Comparison of ENCODE assay signal across 11 cellular contexts in genomic region chr9:93119703-93119952, GRCh38. TPM values are rescaled to one million over a fixed set of nuclear protein-coding genes. Genes with fewer than 3 reads are reported as not detected.
DNase-seq lines count a peak whose midpoint lies in the region; ATAC-seq and TF ChIP-seq lines count a peak whose summit lies in the region.
"Had no signal": no experiment of that assay in that cellular context is flagged by ENCODE, and none has a peak within 500 bp of the region (broad histone marks: within the 10 kb centered on the region; RNA-seq: fewer than 3 reads in every experiment).

No MANE protein-coding gene starts in this region.

- peaks cover 52% of the 10 kb centered on the region for H3K36me3 Mint-ChIP-seq in activated T-helper 2 cell treated with anti-CD3 and anti-CD28 coated beads, Interferon-gamma antibody, Interleukin-2, Interleukin-4, amounts not matched to agents 10 μg/mL and 5 μg/mL and 100 μg/mL, durations not matched to agents 14 hours and 24 hours and 36 hours (ENCODE audit: low read depth)
- no peaks in the 10 kb centered on the region for H3K36me3 Mint-ChIP-seq in nephron progenitor cell (ENCODE audit: low read depth)

- CTCF ChIA-PET in SK-N-SH (lab: Yijun Ruan, JAX) = interaction anchor here (0.6 to 4.2 kb wide), 10 partner anchors 9 to 895 kb away, joined by 3 to 53 read pairs (median 4); partner anchors contain the start of gene NINJ1

- H3K4me1 ChIP-seq in SK-N-SH (ENCODE audit: control insufficient read depth in 1 of 2, insufficient read depth in 2 of 2, low read depth in 1 of 2, low read length in 1 of 2) (peaks cover 0 to 15% of the 10 kb centered on the region in 2 experiments; a peak in 2 of 4 replicates), right lobe of liver (peaks cover 0 to 25% (median 6%) of the 10 kb centered on the region in 4 donors), subcutaneous abdominal adipose tissue (ENCODE audit: control insufficient read depth in 5 of 5, insufficient read depth in 5 of 5, low read length in 5 of 5) (peaks cover 6 to 64% (median 31%) of the 10 kb centered on the region in 5 donors), MM.1S (ENCODE audit: low read length) (no peaks in the 10 kb centered on the region; the same call in 1 of the 2 replicates)

- H3K79me2 ChIP-seq in SK-N-SH (ENCODE audit: insufficient read depth) (no peaks in the 10 kb centered on the region), MM.1S (ENCODE audit: low read length) (no peaks in the 10 kb centered on the region)

- no peaks in the 10 kb centered on the region for H3K9me3 Mint-ChIP-seq in activated T-helper 2 cell treated with anti-CD3 and anti-CD28 coated beads, Interferon-gamma antibody, Interleukin-2, Interleukin-4, amounts not matched to agents 10 μg/mL and 5 μg/mL and 100 μg/mL, durations not matched to agents 14 hours and 24 hours and 36 hours
- no peaks in the 10 kb centered on the region for H3K9me3 Mint-ChIP-seq in nephron progenitor cell
- H3K9me3 Mint-ChIP-seq: stimulated activated naive CD8-positive, alpha-beta T cell treated with anti-CD3 and anti-CD28 coated beads, Interleukin-15, amount 100 ng/mL, for 72 hours had no signal

- H3K9me3 ChIP-seq in SK-N-SH (no peaks in the 10 kb centered on the region), right lobe of liver (no peaks in the 10 kb centered on the region), subcutaneous abdominal adipose tissue (ENCODE audit: control insufficient read depth in 5 of 5, low read length in 5 of 5) (no peaks in the 10 kb centered on the region), MM.1S (replicated peaks; ENCODE audit: insufficient read depth, low read length) (no peaks in the 10 kb centered on the region)

- peak overlapping the region; percentile 74 for H3K27ac Mint-ChIP-seq in activated T-helper 2 cell treated with anti-CD3 and anti-CD28 coated beads, Interferon-gamma antibody, Interleukin-2, Interleukin-4, amounts not matched to agents 10 μg/mL and 5 μg/mL and 100 μg/mL, durations not matched to agents 14 hours and 24 hours and 36 hours
- H3K27ac Mint-ChIP-seq in nephron progenitor cell = no peak overlapping the region

- peak overlapping the region; percentile 41 to 79 for H3K27ac ChIP-seq in SK-N-SH (ENCODE audit: low read depth in 2 of 2, low read length in 1 of 2)
- peak overlapping the region; percentile 13 to 78 (median 47) for H3K27ac ChIP-seq in right lobe of liver
- H3K27ac ChIP-seq in subcutaneous abdominal adipose tissue (ENCODE audit: low read depth, low read length) = peak overlapping the region; percentile 16
- no peak overlapping the region for H3K27ac ChIP-seq in MM.1S (ENCODE audit: low read length)
- H3K27ac ChIP-seq: 22Rv1 had no signal

- intact Hi-C loops in activated T-helper 2 cell treated with anti-CD3 and anti-CD28 coated beads, Interferon-gamma antibody, Interleukin-2, Interleukin-4, amounts not matched to agents 10 μg/mL and 5 μg/mL and 100 μg/mL, durations not matched to agents 14 hours and 24 hours and 36 hours (cut with micrococcal nuclease) = no loop called here
- intact Hi-C loops in right lobe of liver (cut with DNase I) = loop anchor here in 1 of 2 donors (10.0 kb wide), 1 partner anchor 185 kb away; no protein-coding TSS in a partner anchor

- H2AFZ ChIP-seq in SK-N-SH (ENCODE audit: low read depth) (no peak overlapping the region), MM.1S (ENCODE audit: low read length) (no peak overlapping the region)

- H3K4me3 Mint-ChIP-seq in activated T-helper 2 cell treated with anti-CD3 and anti-CD28 coated beads, Interferon-gamma antibody, Interleukin-2, Interleukin-4, amounts not matched to agents 10 μg/mL and 5 μg/mL and 100 μg/mL, durations not matched to agents 14 hours and 24 hours and 36 hours (ENCODE audit: low read depth) = no peak overlapping the region
- no peak overlapping the region for H3K4me3 Mint-ChIP-seq in nephron progenitor cell

- TF ChIP-seq RAD21 in SK-N-SH (IDR thresholded peaks at IDR 0.05; ENCODE audit: low read length) = no peak

- H3K4me1 Mint-ChIP-seq in activated T-helper 2 cell treated with anti-CD3 and anti-CD28 coated beads, Interferon-gamma antibody, Interleukin-2, Interleukin-4, amounts not matched to agents 10 μg/mL and 5 μg/mL and 100 μg/mL, durations not matched to agents 14 hours and 24 hours and 36 hours (ENCODE audit: low read depth) = peaks cover 18% of the 10 kb centered on the region
- peaks cover 14% of the 10 kb centered on the region for H3K4me1 Mint-ChIP-seq in nephron progenitor cell

- H3K4me2 ChIP-seq in SK-N-SH (peak overlapping the region; percentile 26; the same call in 1 of the 2 replicates), MM.1S (ENCODE audit: low read depth, low read length) (no peak overlapping the region)

- no peak for TF ChIP-seq POLR2A in right lobe of liver (IDR thresholded peaks at IDR 0.05)

- DNase-seq in SK-N-SH (no peak), right lobe of liver (no peak), NOMO-1 treated with dmso at 0.1 percent for 144 hours (lab: John Stamatoyannopoulos, UW; ENCODE audit: unreplicated experiment) (no peak), MM.1S (no peak), nephron progenitor cell (no peak)
- no peak for DNase-seq in activated T-helper 2 cell treated with anti-CD3 and anti-CD28 coated beads, Interferon-gamma antibody, Interleukin-2, Interleukin-4, amounts not matched to agents 10 μg/mL and 5 μg/mL and 100 μg/mL, durations not matched to agents 14 hours and 24 hours and 36 hours (ENCODE audit: low spot score)
- DNase-seq: effector CD8-positive, alpha-beta T cell had no signal

- POLR2A ChIA-PET in SK-N-SH (lab: Yijun Ruan, JAX) = no interaction called here

- no peak overlapping the region for H3K4me3 ChIP-seq in SK-N-SH (ENCODE audit: low read depth in 2 of 2, low read length in 1 of 2)
- H3K4me3 ChIP-seq in right lobe of liver = no peak overlapping the region
- peak overlapping the region in 1 of 5 donors; percentile 7 for H3K4me3 ChIP-seq in subcutaneous abdominal adipose tissue (ENCODE audit: low read depth in 1 of 5, low read length in 5 of 5)
- H3K4me3 ChIP-seq in MM.1S (ENCODE audit: low read length) = no peak overlapping the region

- TF ChIP-seq EP300 in SK-N-SH (IDR thresholded peaks at IDR 0.05; ENCODE audit: borderline replicate concordance in 1 of 2, low read depth in 1 of 2, low read length in 1 of 2) = no peak

- TF ChIP-seq CTCF in SK-N-SH (IDR thresholded peaks at IDR 0.05) (no peak), right lobe of liver (IDR thresholded peaks at IDR 0.05) (no peak), MM.1S (IDR thresholded peaks at IDR 0.05; ENCODE audit: low read length) (no peak), nephron progenitor cell (IDR thresholded peaks at IDR 0.05) (no peak)

- H3K9ac ChIP-seq in SK-N-SH (no peak overlapping the region), subcutaneous abdominal adipose tissue (ENCODE audit: low read length in 5 of 5) (peak overlapping the region in 1 of 5 donors; percentile 37), MM.1S (ENCODE audit: low read length) (no peak overlapping the region)

- H3K36me3 ChIP-seq in SK-N-SH (replicated peaks in 1 of 2; ENCODE audit: control insufficient read depth in 1 of 2, insufficient read depth in 2 of 2, low read length in 1 of 2) = peaks cover 0 to 2% of the 10 kb centered on the region in 2 experiments
- H3K36me3 ChIP-seq in right lobe of liver = peaks cover 0 to 27% (median 9%) of the 10 kb centered on the region in 4 donors
- peaks cover 0 to 35% (median 25%) of the 10 kb centered on the region in 5 donors for H3K36me3 ChIP-seq in subcutaneous abdominal adipose tissue (ENCODE audit: control insufficient read depth in 5 of 5, insufficient read depth in 5 of 5, low read length in 5 of 5)
- H3K36me3 ChIP-seq in MM.1S (replicated peaks; ENCODE audit: insufficient read depth, low read length) = no peaks in the 10 kb centered on the region

- no peaks in the 10 kb centered on the region for H3K9me2 ChIP-seq in SK-N-SH
- no peaks in the 10 kb centered on the region for H3K9me2 ChIP-seq in MM.1S (replicated peaks; ENCODE audit: insufficient read depth, low read length)

- no peaks in the 10 kb centered on the region for H3K27me3 Mint-ChIP-seq in activated T-helper 2 cell treated with anti-CD3 and anti-CD28 coated beads, Interferon-gamma antibody, Interleukin-2, Interleukin-4, amounts not matched to agents 10 μg/mL and 5 μg/mL and 100 μg/mL, durations not matched to agents 14 hours and 24 hours and 36 hours (ENCODE audit: low read depth)
- H3K27me3 Mint-ChIP-seq in nephron progenitor cell (ENCODE audit: low read depth, poor library complexity) = no peaks in the 10 kb centered on the region
- H3K27me3 Mint-ChIP-seq: stimulated activated naive CD8-positive, alpha-beta T cell treated with anti-CD3 and anti-CD28 coated beads, Interleukin-15, amount 100 ng/mL, for 72 hours had no signal

- H4K20me1 ChIP-seq in SK-N-SH (ENCODE audit: insufficient read depth) (no peaks in the 10 kb centered on the region), MM.1S (ENCODE audit: insufficient read depth, low read length) (no peaks in the 10 kb centered on the region)

- ATAC-seq in SK-N-SH treated with all-trans-retinoic acid at 6 μM for 48 hours (no peak), right lobe of liver (no peak)

- 87% methylated on average over 5 of the region's 5 CpGs for WGBS in SK-N-SH (ENCODE audit: low lambda C conversion rate)
- 73% methylated on average over 2 of the region's 5 CpGs for WGBS in right lobe of liver (ENCODE audit: insufficient coverage, low coverage, low lambda C conversion rate, missing lambda C conversion rate)

- H3K27me3 ChIP-seq in SK-N-SH (ENCODE audit: insufficient read depth) = no peaks in the 10 kb centered on the region
- H3K27me3 ChIP-seq in right lobe of liver = no peaks in the 10 kb centered on the region
- H3K27me3 ChIP-seq in subcutaneous abdominal adipose tissue (ENCODE audit: control insufficient read depth in 5 of 5, insufficient read depth in 4 of 5, low read length in 5 of 5) = no peaks in the 10 kb centered on the region
- H3K27me3 ChIP-seq in MM.1S (replicated peaks; ENCODE audit: insufficient read depth, low read length) = no peaks in the 10 kb centered on the region

- H3F3A ChIP-seq in SK-N-SH (replicated peaks; ENCODE audit: insufficient read depth) (no peaks in the 10 kb centered on the region), MM.1S (ENCODE audit: insufficient read depth, low read length) (no peaks in the 10 kb centered on the region)

RNA-seq across cellular contexts. Expression of gene NINJ1, which starts 14.4 kb away (rescaled TPM):
- polyA plus RNA-seq in SK-N-SH (2012; rRNA removed) = 23.2 and 31.7 TPM in 2 replicates
- 12.9 and 25.6 TPM in 2 replicates for polyA plus RNA-seq in SK-N-SH (2012; cell fraction: cytosol; rRNA removed)
- polyA plus RNA-seq in SK-N-SH (2012; cell fraction: nucleus; rRNA removed) = 14.4 and 14.8 TPM in 2 replicates
- total RNA-seq in activated T-helper 2 cell treated with anti-CD3 and anti-CD28 coated beads, Interferon-gamma antibody, Interleukin-2, Interleukin-4, amounts not matched to agents 10 μg/mL and 5 μg/mL and 100 μg/mL, durations not matched to agents 14 hours and 24 hours and 36 hours = 113 and 114 TPM in 2 replicates
- total RNA-seq in right lobe of liver = 100 to 1,000 TPM in 1 of 6 experiments, 10 to 100 TPM in 5; 35.6 to 103 (median 65.1) TPM

RNA-seq across cellular contexts. Expression of gene CARD19, which starts 23.6 kb away (rescaled TPM):
- polyA plus RNA-seq in SK-N-SH (2012; rRNA removed) = 141 and 165 TPM in 2 replicates
- polyA plus RNA-seq in SK-N-SH (2012; cell fraction: cytosol; rRNA removed) = 70.5 and 92.4 TPM in 2 replicates
- polyA plus RNA-seq in SK-N-SH (2012; cell fraction: nucleus; rRNA removed) = 149 and 161 TPM in 2 replicates
- 52.6 and 57.2 TPM in 2 replicates for total RNA-seq in activated T-helper 2 cell treated with anti-CD3 and anti-CD28 coated beads, Interferon-gamma antibody, Interleukin-2, Interleukin-4, amounts not matched to agents 10 μg/mL and 5 μg/mL and 100 μg/mL, durations not matched to agents 14 hours and 24 hours and 36 hours
- 10 to 100 TPM in 3 of 6 experiments, 1 to 10 TPM in 3; 6.3 to 31.7 (median 12.1) TPM for total RNA-seq in right lobe of liver
